ENCODE assay signal across 1 cellular context in genomic region chr10:79128241-79128922, GRCh38.
TF ChIP-seq lines count a peak whose summit lies in the region.

No MANE protein-coding gene starts in this region.

TF ChIP-seq in endothelial cell of umbilical vein, 7 proteins besides CTCF, POLR2A, EP300 and RAD21 (continued from another document):
- no peak for TF ChIP-seq POLR2AphosphoS5 (IDR thresholded peaks at IDR 0.05; ENCODE audit: insufficient read depth, low read depth, low read length)
